Comparison of ENCODE assay signal across 1 cellular context in the genomic region with DNA sequence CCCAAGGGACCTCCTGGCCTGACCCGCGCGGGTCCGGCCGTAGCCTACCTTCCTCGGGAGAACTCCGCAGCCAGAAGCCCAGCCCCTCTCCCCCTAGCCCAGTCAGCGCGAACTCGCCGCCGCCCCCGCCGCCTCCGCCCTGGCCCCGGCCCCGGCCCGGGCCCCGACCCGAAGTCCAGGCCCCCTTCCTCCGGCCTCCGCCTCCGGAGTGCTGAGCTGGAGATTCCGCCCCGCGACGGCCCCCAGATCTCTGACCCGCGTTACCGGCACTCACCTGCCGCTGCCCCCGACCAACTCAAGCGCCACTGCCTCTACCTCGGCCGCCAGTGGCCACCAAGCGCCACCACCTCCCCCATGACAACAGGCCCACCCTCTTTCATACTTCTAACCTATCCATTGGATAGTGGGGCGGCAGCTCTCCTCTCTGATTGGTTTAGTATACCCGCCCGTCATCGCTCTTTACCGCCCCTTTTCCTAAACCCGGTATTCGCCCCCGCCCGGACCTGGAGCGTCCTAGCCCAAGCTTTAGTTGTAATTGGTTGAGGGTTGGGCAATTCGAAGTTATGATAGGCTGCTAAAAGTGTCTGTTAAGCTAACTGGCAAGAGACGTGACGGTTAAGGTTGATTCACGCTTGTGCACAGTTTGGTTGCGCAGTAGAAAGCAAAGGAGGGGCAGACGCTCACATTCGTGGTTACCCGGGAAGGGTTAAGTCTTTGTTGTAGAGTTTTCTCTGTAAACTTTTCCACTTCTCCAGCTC.
TF ChIP-seq lines count a peak whose summit lies in the region.

A gene (minus strand): TSS at position 328 of the 758 bp plus-strand sequence. CDS start 102,795 bp downstream, outside the sequence.

TF ChIP-seq in HepG2, 621 proteins besides CTCF, POLR2A, EP300 and RAD21 (continued from another document and continues in another):
- TF ChIP-seq, protein P1, sequence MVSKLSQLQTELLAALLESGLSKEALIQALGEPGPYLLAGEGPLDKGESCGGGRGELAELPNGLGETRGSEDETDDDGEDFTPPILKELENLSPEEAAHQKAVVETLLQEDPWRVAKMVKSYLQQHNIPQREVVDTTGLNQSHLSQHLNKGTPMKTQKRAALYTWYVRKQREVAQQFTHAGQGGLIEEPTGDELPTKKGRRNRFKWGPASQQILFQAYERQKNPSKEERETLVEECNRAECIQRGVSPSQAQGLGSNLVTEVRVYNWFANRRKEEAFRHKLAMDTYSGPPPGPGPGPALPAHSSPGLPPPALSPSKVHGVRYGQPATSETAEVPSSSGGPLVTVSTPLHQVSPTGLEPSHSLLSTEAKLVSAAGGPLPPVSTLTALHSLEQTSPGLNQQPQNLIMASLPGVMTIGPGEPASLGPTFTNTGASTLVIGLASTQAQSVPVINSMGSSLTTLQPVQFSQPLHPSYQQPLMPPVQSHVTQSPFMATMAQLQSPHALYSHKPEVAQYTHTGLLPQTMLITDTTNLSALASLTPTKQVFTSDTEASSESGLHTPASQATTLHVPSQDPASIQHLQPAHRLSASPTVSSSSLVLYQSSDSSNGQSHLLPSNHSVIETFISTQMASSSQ (IDR thresholded peaks at IDR 0.05; ENCODE audit: low read depth) = peak; percentile 48; the same call in 1 of the 2 replicates
- TF ChIP-seq, protein P1 (CRISPR knock-in tag; IDR thresholded peaks at IDR 0.05; ENCODE audit: borderline replicate concordance) = no peak
- TF ChIP-seq KMT2B (CRISPR knock-in tag; IDR thresholded peaks at IDR 0.05) (peak; percentile 76), ZSCAN21 (CRISPR knock-in tag; IDR thresholded peaks at IDR 0.05; ENCODE audit: borderline replicate concordance) (peak; percentile 42; the same call in 1 of the 2 replicates), ZNF543 (CRISPR knock-in tag; IDR thresholded peaks at IDR 0.05) (0 out of 2 replicates have a peak, but pooled peaks have one; percentile 6), ZFP90 (CRISPR knock-in tag; IDR thresholded peaks at IDR 0.05; ENCODE audit: borderline replicate concordance) (no peak), NR2F1 (CRISPR knock-in tag; IDR thresholded peaks at IDR 0.05) (no peak), ZNF460 (CRISPR knock-in tag; IDR thresholded peaks at IDR 0.05; ENCODE audit: borderline replicate concordance) (no peak), BRCA1 (CRISPR knock-in tag; IDR thresholded peaks at IDR 0.05) (no peak), FOXK2 (IDR thresholded peaks at IDR 0.05) (peak; percentile 84), ZNF776 (CRISPR knock-in tag; IDR thresholded peaks at IDR 0.05) (no peak; the same call in 1 of the 2 replicates), CC2D1A (CRISPR knock-in tag; IDR thresholded peaks at IDR 0.05) (no peak), ZNF3 (CRISPR knock-in tag; IDR thresholded peaks at IDR 0.05) (no peak), U2AF2 (IDR thresholded peaks at IDR 0.05; ENCODE audit: low read depth, low read length) (no peak), PHF21A (CRISPR knock-in tag; IDR thresholded peaks at IDR 0.05) (peak; percentile 44; the same call in 1 of the 2 replicates), SP4 (CRISPR knock-in tag; IDR thresholded peaks at IDR 0.05) (peak; percentile 97), ZNF136 (CRISPR knock-in tag; IDR thresholded peaks at IDR 0.05; ENCODE audit: low read depth) (no peak), HOXD1 (CRISPR knock-in tag; IDR thresholded peaks at IDR 0.05) (no peak), ZSCAN25 (CRISPR knock-in tag; IDR thresholded peaks at IDR 0.05) (no peak; the same call in 1 of the 2 replicates), ZBTB38 (CRISPR knock-in tag; IDR thresholded peaks at IDR 0.05) (no peak), SP2 (CRISPR knock-in tag; IDR thresholded peaks at IDR 0.05) (peak; percentile 98), ZBTB7A (CRISPR knock-in tag; IDR thresholded peaks at IDR 0.05) (0 out of 2 replicates have a peak, but pooled peaks have one; percentile 33), ZMYM4 (CRISPR knock-in tag; IDR thresholded peaks at IDR 0.05) (0 out of 2 replicates have a peak, but pooled peaks have one; percentile 48), CHD2 (IDR thresholded peaks at IDR 0.05; ENCODE audit: low read depth, low read length) (peak; percentile 63; the same call in 1 of the 2 replicates), MEIS1 (CRISPR knock-in tag; IDR thresholded peaks at IDR 0.05; ENCODE audit: borderline replicate concordance) (peak; percentile 22), ZNF230 (CRISPR knock-in tag; IDR thresholded peaks at IDR 0.05) (no peak), BORCS8-MEF2B (CRISPR knock-in tag; IDR thresholded peaks at IDR 0.05) (peak; percentile 50; the same call in 1 of the 2 replicates), ZNF225 (CRISPR knock-in tag; IDR thresholded peaks at IDR 0.05) (0 out of 2 replicates have a peak, but pooled peaks have one; percentile 45), POLR2G (IDR thresholded peaks at IDR 0.05; ENCODE audit: low read depth, low read length) (peak; percentile 88), SAFB2 (CRISPR knock-in tag; IDR thresholded peaks at IDR 0.05; ENCODE audit: borderline replicate concordance, low read depth) (peak; percentile 85; the same call in 1 of the 2 replicates), SALL2 (CRISPR knock-in tag; IDR thresholded peaks at IDR 0.05) (no peak; the same call in 1 of the 2 replicates), FOXK1 (CRISPR knock-in tag; IDR thresholded peaks at IDR 0.05; ENCODE audit: borderline replicate concordance, low read depth) (peak; percentile 83), DR1 (CRISPR knock-in tag; IDR thresholded peaks at IDR 0.05) (peak; percentile 59; the same call in 1 of the 2 replicates), SALL1 (CRISPR knock-in tag; IDR thresholded peaks at IDR 0.05) (peak; percentile 27; the same call in 1 of the 2 replicates), SRSF9 (IDR thresholded peaks at IDR 0.05; ENCODE audit: borderline replicate concordance, insufficient read depth, low read depth, low read length, poor library complexity, severe bottlenecking) (no peak), ZNF30 (CRISPR knock-in tag; IDR thresholded peaks at IDR 0.05) (no peak), TEAD3 (CRISPR knock-in tag; optimal IDR thresholded peaks at IDR 0.05; ENCODE audit: borderline replicate concordance) (peak; percentile 55)
- TF ChIP-seq, protein P2, sequence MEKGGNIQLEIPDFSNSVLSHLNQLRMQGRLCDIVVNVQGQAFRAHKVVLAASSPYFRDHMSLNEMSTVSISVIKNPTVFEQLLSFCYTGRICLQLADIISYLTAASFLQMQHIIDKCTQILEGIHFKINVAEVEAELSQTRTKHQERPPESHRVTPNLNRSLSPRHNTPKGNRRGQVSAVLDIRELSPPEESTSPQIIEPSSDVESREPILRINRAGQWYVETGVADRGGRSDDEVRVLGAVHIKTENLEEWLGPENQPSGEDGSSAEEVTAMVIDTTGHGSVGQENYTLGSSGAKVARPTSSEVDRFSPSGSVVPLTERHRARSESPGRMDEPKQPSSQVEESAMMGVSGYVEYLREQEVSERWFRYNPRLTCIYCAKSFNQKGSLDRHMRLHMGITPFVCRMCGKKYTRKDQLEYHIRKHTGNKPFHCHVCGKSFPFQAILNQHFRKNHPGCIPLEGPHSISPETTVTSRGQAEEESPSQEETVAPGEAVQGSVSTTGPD (CRISPR knock-in tag; IDR thresholded peaks at IDR 0.05) = no peak
- TF ChIP-seq, protein P3, sequence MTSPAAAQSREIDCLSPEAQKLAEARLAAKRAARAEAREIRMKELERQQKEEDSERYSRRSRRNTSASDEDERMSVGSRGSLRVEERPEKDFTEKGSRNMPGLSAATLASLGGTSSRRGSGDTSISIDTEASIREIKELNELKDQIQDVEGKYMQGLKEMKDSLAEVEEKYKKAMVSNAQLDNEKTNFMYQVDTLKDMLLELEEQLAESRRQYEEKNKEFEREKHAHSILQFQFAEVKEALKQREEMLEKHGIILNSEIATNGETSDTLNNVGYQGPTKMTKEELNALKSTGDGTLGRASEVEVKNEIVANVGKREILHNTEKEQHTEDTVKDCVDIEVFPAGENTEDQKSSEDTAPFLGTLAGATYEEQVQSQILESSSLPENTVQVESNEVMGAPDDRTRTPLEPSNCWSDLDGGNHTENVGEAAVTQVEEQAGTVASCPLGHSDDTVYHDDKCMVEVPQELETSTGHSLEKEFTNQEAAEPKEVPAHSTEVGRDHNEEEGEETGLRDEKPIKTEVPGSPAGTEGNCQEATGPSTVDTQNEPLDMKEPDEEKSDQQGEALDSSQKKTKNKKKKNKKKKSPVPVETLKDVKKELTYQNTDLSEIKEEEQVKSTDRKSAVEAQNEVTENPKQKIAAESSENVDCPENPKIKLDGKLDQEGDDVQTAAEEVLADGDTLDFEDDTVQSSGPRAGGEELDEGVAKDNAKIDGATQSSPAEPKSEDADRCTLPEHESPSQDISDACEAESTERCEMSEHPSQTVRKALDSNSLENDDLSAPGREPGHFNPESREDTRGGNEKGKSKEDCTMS (CRISPR knock-in tag; conservative IDR thresholded peaks at IDR 0.05) = no peak
- TF ChIP-seq, protein P4, sequence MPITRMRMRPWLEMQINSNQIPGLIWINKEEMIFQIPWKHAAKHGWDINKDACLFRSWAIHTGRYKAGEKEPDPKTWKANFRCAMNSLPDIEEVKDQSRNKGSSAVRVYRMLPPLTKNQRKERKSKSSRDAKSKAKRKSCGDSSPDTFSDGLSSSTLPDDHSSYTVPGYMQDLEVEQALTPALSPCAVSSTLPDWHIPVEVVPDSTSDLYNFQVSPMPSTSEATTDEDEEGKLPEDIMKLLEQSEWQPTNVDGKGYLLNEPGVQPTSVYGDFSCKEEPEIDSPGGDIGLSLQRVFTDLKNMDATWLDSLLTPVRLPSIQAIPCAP (CRISPR knock-in tag; IDR thresholded peaks at IDR 0.05; ENCODE audit: low read depth) = 0 out of 2 replicates have a peak, but pooled peaks have one; percentile 52
- TF ChIP-seq, protein P5, sequence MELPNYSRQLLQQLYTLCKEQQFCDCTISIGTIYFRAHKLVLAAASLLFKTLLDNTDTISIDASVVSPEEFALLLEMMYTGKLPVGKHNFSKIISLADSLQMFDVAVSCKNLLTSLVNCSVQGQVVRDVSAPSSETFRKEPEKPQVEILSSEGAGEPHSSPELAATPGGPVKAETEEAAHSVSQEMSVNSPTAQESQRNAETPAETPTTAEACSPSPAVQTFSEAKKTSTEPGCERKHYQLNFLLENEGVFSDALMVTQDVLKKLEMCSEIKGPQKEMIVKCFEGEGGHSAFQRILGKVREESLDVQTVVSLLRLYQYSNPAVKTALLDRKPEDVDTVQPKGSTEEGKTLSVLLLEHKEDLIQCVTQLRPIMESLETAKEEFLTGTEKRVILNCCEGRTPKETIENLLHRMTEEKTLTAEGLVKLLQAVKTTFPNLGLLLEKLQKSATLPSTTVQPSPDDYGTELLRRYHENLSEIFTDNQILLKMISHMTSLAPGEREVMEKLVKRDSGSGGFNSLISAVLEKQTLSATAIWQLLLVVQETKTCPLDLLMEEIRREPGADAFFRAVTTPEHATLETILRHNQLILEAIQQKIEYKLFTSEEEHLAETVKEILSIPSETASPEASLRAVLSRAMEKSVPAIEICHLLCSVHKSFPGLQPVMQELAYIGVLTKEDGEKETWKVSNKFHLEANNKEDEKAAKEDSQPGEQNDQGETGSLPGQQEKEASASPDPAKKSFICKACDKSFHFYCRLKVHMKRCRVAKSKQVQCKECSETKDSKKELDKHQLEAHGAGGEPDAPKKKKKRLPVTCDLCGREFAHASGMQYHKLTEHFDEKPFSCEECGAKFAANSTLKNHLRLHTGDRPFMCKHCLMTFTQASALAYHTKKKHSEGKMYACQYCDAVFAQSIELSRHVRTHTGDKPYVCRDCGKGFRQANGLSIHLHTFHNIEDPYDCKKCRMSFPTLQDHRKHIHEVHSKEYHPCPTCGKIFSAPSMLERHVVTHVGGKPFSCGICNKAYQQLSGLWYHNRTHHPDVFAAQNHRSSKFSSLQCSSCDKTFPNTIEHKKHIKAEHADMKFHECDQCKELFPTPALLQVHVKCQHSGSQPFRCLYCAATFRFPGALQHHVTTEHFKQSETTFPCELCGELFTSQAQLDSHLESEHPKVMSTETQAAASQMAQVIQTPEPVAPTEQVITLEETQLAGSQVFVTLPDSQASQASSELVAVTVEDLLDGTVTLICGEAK (IDR thresholded peaks at IDR 0.05) = no peak
- TF ChIP-seq, protein P5 (CRISPR knock-in tag; IDR thresholded peaks at IDR 0.05) = 0 out of 2 replicates have a peak, but pooled peaks have one; percentile 10
